In the genomic region with DNA sequence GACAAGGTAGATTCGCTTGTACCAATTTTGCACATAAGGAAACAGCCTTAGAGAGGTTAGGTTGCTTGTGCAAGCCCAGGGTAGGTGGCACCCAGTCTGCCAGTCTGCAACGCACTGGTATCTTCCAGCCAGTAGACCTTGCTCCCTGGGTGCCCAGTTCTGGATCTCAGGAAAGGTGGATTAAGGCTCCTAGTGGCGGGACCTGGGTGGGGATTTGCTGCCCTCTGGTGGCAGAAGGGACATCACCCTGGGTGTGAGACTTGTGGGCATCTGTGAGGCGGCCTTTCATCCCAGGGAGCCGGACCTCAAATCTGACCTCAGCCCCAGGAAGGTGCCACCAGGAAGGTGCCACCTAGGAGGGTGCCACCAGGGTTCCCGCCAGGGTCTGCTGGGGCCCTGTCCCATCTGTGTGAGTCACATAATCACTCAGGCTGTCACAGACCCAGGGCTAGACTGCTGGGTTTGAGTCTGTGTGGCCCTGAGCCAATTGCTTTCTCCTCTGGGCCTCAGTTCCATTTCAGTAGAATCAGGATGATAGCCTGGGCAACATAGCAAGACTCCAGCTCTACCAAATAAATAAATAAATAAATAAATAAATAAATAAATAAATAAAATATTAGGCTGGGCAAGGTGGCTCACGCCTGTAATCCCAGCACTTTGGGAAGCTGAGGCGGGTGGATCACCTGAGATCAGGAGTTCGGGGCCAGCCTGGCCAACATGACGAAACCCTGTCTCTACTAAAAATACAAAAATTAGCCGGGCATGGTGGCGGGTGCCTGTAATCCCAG, we compare ENCODE assay signal across 9 cellular contexts. TPM values are rescaled to one million over a fixed set of nuclear protein-coding genes. Genes with fewer than 3 reads are reported as not detected.
DNase-seq lines count a peak whose midpoint lies in the region; ATAC-seq and TF ChIP-seq lines count a peak whose summit lies in the region.
"Had no signal": no experiment of that assay in that cellular context is flagged by ENCODE, and none has a peak within 500 bp of the region (broad histone marks: within the 10 kb centered on the region; RNA-seq: fewer than 3 reads in every experiment).

No MANE protein-coding gene starts in this region.

- no TSS peak for BruUV-seq in PC-3 (replicated peaks; lab: Mats Ljungman, UMichigan)

- H3K36me3 ChIP-seq in PC-3 (ENCODE audit: low read depth, low read length) (peaks cover 12% of the 10 kb centered on the region), neural cell (ENCODE audit: insufficient read depth, low read length) (no peaks in the 10 kb centered on the region)

- TF ChIP-seq CTCF in PC-3 (conservative IDR thresholded peaks at IDR 0.05; ENCODE audit: low read depth, low read length) (peak; percentile 86), fibroblast of mammary gland (conservative IDR thresholded peaks at IDR 0.05; ENCODE audit: control insufficient read depth, insufficient read depth, low read depth, low read length) (peak; percentile 87), neural cell (IDR thresholded peaks at IDR 0.05; ENCODE audit: poor library complexity, severe bottlenecking) (peak; percentile 78)

- H3F3A ChIP-seq in PC-3 (ENCODE audit: low read length, unreplicated experiment) (no peaks in the 10 kb centered on the region), neural cell (ENCODE audit: insufficient read depth, low read length, poor library complexity, severe bottlenecking) (no peaks in the 10 kb centered on the region)

- ATAC-seq in PC-3 = peak; percentile 92
- ATAC-seq in stimulated activated naive CD8-positive, alpha-beta T cell treated with anti-CD3 and anti-CD28 coated beads, Interleukin-15, Interleukin-2, amounts not matched to agents 100 U/mL and 50 U/mL, for 24 hours = peak; percentile 86
- ATAC-seq in GM21526 (IDR thresholded peaks at IDR 0.05; ENCODE audit: low FRiP score, unreplicated experiment) = no peak

- no peaks in the 10 kb centered on the region for H4K20me1 ChIP-seq in PC-3 (ENCODE audit: low read length)
- no peaks in the 10 kb centered on the region for H4K20me1 ChIP-seq in neural cell (ENCODE audit: insufficient read depth)

- peaks cover 6% of the 10 kb centered on the region for H3K4me1 ChIP-seq in PC-3 (ENCODE audit: insufficient read depth, low read length)

- H3K27ac ChIP-seq in PC-3 (ENCODE audit: low read length) (no peak overlapping the region), neural cell (ENCODE audit: low read length) (no peak overlapping the region)

- no peaks in the 10 kb centered on the region for H3K9me2 ChIP-seq in PC-3 (replicated peaks; ENCODE audit: low read length)
- H3K9me2 ChIP-seq in neural cell (ENCODE audit: insufficient read depth, low read length) = no peaks in the 10 kb centered on the region

- no peak for TF ChIP-seq EP300 in neural cell (conservative IDR thresholded peaks at IDR 0.05; ENCODE audit: poor library complexity, severe bottlenecking)

- intact Hi-C loops in PC-3 (cut with micrococcal nuclease) = loop anchor here (1.0 kb wide), 1 partner anchor 112 kb away; no protein-coding TSS in a partner anchor

- CTCF ChIA-PET in PC-3 (lab: Charles Lee) = no interaction called here

- H3K9me3 ChIP-seq in PC-3 (ENCODE audit: low read length) (no peaks in the 10 kb centered on the region), neural cell (ENCODE audit: low read length) (no peaks in the 10 kb centered on the region)

- H3K4me3 ChIP-seq in PC-3 (ENCODE audit: low read length) (no peak overlapping the region), fibroblast of mammary gland (ENCODE audit: control insufficient read depth, low read depth, low read length) (no peak overlapping the region), neural cell (ENCODE audit: low read length) (no peak overlapping the region)

- H3K79me2 ChIP-seq in PC-3 (ENCODE audit: low read length) = no peaks in the 10 kb centered on the region
- H3K79me2 ChIP-seq in neural cell (replicated peaks; ENCODE audit: insufficient read depth, low read length) = no peaks in the 10 kb centered on the region

- H3K9ac ChIP-seq in PC-3 (ENCODE audit: low read length) (no peak overlapping the region), neural cell (ENCODE audit: low read length) (no peak overlapping the region)

- POLR2A ChIA-PET in PC-3 (lab: Charles Lee; ENCODE audit: unreplicated experiment) = no interaction called here

- H2AFZ ChIP-seq in PC-3 (ENCODE audit: low read length) = no peak overlapping the region
- H2AFZ ChIP-seq in neural cell (ENCODE audit: low read depth, low read length) = no peak overlapping the region

- H3K27me3 ChIP-seq in PC-3 (ENCODE audit: low read length) = no peaks in the 10 kb centered on the region
- H3K27me3 ChIP-seq in neural cell (ENCODE audit: insufficient read depth, low read depth, low read length) = no peaks in the 10 kb centered on the region

- H3K4me2 ChIP-seq in PC-3 (ENCODE audit: low read length) (no peak overlapping the region), neural cell (ENCODE audit: low read length) (no peak overlapping the region)

- DNase-seq in DMS53 (lab: John Stamatoyannopoulos, UW) (peak; percentile 96), HuH-7 (ENCODE audit: low spot score) (peak; percentile 88), PC-3 (peak; percentile 80), fibroblast of mammary gland (ENCODE audit: low read depth) (peak; percentile 72)
- DNase-seq in activated T-cell treated with anti-CD3 and anti-CD28 coated beads, Interleukin-2, amount 50 U/mL, for 48 hours = peak; percentile 80
- DNase-seq in stimulated activated naive CD8-positive, alpha-beta T cell treated with anti-CD3 and anti-CD28 coated beads, Interleukin-15, Interleukin-2, amounts not matched to agents 100 U/mL and 50 U/mL, for 24 hours = peak; percentile 78

- peak; percentile 72 for TF ChIP-seq RAD21 in neural cell (conservative IDR thresholded peaks at IDR 0.05)

TF ChIP-seq in neural cell, 6 proteins besides CTCF, POLR2A, EP300 and RAD21:
- TF ChIP-seq SMC3 (conservative IDR thresholded peaks at IDR 0.05; ENCODE audit: poor library complexity) (peak; percentile 77), TAF1 (IDR thresholded peaks at IDR 0.05; ENCODE audit: low read depth) (no peak)
- TF ChIP-seq, protein P1, sequence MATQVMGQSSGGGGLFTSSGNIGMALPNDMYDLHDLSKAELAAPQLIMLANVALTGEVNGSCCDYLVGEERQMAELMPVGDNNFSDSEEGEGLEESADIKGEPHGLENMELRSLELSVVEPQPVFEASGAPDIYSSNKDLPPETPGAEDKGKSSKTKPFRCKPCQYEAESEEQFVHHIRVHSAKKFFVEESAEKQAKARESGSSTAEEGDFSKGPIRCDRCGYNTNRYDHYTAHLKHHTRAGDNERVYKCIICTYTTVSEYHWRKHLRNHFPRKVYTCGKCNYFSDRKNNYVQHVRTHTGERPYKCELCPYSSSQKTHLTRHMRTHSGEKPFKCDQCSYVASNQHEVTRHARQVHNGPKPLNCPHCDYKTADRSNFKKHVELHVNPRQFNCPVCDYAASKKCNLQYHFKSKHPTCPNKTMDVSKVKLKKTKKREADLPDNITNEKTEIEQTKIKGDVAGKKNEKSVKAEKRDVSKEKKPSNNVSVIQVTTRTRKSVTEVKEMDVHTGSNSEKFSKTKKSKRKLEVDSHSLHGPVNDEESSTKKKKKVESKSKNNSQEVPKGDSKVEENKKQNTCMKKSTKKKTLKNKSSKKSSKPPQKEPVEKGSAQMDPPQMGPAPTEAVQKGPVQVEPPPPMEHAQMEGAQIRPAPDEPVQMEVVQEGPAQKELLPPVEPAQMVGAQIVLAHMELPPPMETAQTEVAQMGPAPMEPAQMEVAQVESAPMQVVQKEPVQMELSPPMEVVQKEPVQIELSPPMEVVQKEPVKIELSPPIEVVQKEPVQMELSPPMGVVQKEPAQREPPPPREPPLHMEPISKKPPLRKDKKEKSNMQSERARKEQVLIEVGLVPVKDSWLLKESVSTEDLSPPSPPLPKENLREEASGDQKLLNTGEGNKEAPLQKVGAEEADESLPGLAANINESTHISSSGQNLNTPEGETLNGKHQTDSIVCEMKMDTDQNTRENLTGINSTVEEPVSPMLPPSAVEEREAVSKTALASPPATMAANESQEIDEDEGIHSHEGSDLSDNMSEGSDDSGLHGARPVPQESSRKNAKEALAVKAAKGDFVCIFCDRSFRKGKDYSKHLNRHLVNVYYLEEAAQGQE (IDR thresholded peaks at IDR 0.05; ENCODE audit: borderline replicate concordance) = no peak
TF ChIP-seq in neural cell: peak in this region for 1.

RNA-seq across cellular contexts. Expression of a gene that starts 5.3 kb away (rescaled TPM):
- total RNA-seq in PC-3 (2014; rRNA removed) = 28.9 and 49.4 TPM in 2 replicates
- 113 and 114 TPM in 2 replicates for polyA plus RNA-seq in neural cell
- 46.5 and 48.5 TPM in 2 replicates for polyA minus RNA-seq in neural cell

RNA-seq across cellular contexts. Expression of a gene that starts 34.6 kb away (rescaled TPM):
- not detected in 2 replicates for total RNA-seq in PC-3 (2014; rRNA removed)
- polyA plus RNA-seq in neural cell = not detected in 2 replicates
- not detected in 2 replicates for polyA minus RNA-seq in neural cell
- total RNA-seq: activated CD8-positive, alpha-beta memory T cell treated with anti-CD3 and anti-CD28 coated beads for 36 hours had no signal

RNA-seq across cellular contexts. Expression of a gene that starts 42.5 kb away (rescaled TPM):
- 20.8 and 21.5 TPM in 2 replicates for total RNA-seq in PC-3 (2014; rRNA removed)
- polyA plus RNA-seq in neural cell = 36.3 and 52.0 TPM in 2 replicates
- polyA minus RNA-seq in neural cell = 46.3 and 49.3 TPM in 2 replicates
